ENCODE assay signal across 28 cellular contexts in genomic region chr15:52822475-52822874, GRCh38. TPM values are rescaled to one million over a fixed set of nuclear protein-coding genes. Genes with fewer than 3 reads are reported as not detected.
"Had no signal": no experiment of that assay in that cellular context is flagged by ENCODE, and none has a peak within 500 bp of the region (broad histone marks: within the 10 kb centered on the region; RNA-seq: fewer than 3 reads in every experiment).

No MANE protein-coding gene starts in this region.

- H3K9me3 Mint-ChIP-seq: dendritic cell treated with granulocyte-macrophage colony-stimulating factor and Interleukin-4, amounts not matched to agents 40 ng/mL and 50 ng/mL, for 4 days; stimulated activated memory B cell treated with anti-CD40 and anti-IgM and Interleukin-4, amounts not matched to agents 10 μg/mL and 1 μg/mL and 100 μg/mL, for 72 hours had no signal

- H3K9me3 ChIP-seq: neutrophil had no signal

- ATAC-seq: heart left ventricle; naive thymus-derived CD4-positive, alpha-beta T cell; psoas muscle; sciatic nerve; stimulated activated memory B cell treated with anti-CD40 and anti-IgM and Interleukin-4, amounts not matched to agents 10 μg/mL and 1 μg/mL and 100 μg/mL, for 72 hours had no signal

- H3K27ac Mint-ChIP-seq: dendritic cell treated with granulocyte-macrophage colony-stimulating factor and Interleukin-4, amounts not matched to agents 40 ng/mL and 50 ng/mL, for 4 days; immature natural killer cell; naive thymus-derived CD4-positive, alpha-beta T cell; nephron progenitor cell; stimulated activated memory B cell treated with anti-CD40 and anti-IgM and Interleukin-4, amounts not matched to agents 10 μg/mL and 1 μg/mL and 100 μg/mL, for 72 hours; stimulated activated naive CD8-positive, alpha-beta T cell treated with anti-CD3 and anti-CD28 coated beads, Interleukin-15, Interleukin-2, amounts not matched to agents 100 ng/mL and 50 ng/mL, for 24 hours had no signal

- H3K4me1 Mint-ChIP-seq: immature natural killer cell; naive thymus-derived CD4-positive, alpha-beta T cell; nephron progenitor cell; stimulated activated memory B cell treated with anti-CD40 and anti-IgM and Interleukin-4, amounts not matched to agents 10 μg/mL and 1 μg/mL and 100 μg/mL, for 72 hours had no signal

- H3K4me3 Mint-ChIP-seq: dendritic cell treated with granulocyte-macrophage colony-stimulating factor and Interleukin-4, amounts not matched to agents 40 ng/mL and 50 ng/mL, for 4 days; immature natural killer cell; naive thymus-derived CD4-positive, alpha-beta T cell; nephron progenitor cell; stimulated activated memory B cell treated with anti-CD40 and anti-IgM and Interleukin-4, amounts not matched to agents 10 μg/mL and 1 μg/mL and 100 μg/mL, for 72 hours; stimulated activated naive CD8-positive, alpha-beta T cell treated with anti-CD3 and anti-CD28 coated beads, Interleukin-15, Interleukin-2, amounts not matched to agents 100 ng/mL and 50 ng/mL, for 24 hours had no signal

- H3K27ac ChIP-seq: heart left ventricle, left ventricle myocardium inferior, neutrophil, psoas muscle, spleen, tibial nerve had no signal

- DNase-seq: cerebellar nuclear complex; erythroblast; foreskin melanocyte; heart left ventricle; hypothalamus; immature natural killer cell; left ventricle myocardium inferior; naive thymus-derived CD4-positive, alpha-beta T cell; nephron progenitor cell; psoas muscle; retina; spleen; stimulated activated CD4-positive, alpha-beta T cell treated with anti-CD3 and anti-CD28 coated beads, Interleukin-15, amount 100 ng/mL, for 24 hours; stimulated activated CD4-positive, alpha-beta T cell treated with anti-CD3 and anti-CD28 coated beads, Interleukin-1b, Interleukin-23, amount 100 ng/mL, for 48 hours; stimulated activated CD4-positive, alpha-beta T cell treated with anti-CD3 and anti-CD28 coated beads, Interleukin-4, amount 100 ng/mL, for 24 hours had no signal

- H3K4me3 ChIP-seq: heart left ventricle, left ventricle myocardium inferior, psoas muscle, spleen, tibial nerve had no signal

- H3K36me3 ChIP-seq: heart left ventricle, left ventricle myocardium inferior, neutrophil, spleen, tibial nerve had no signal

- H3K4me1 ChIP-seq: heart left ventricle, left ventricle myocardium inferior, psoas muscle, spleen, tibial nerve had no signal

- H3K36me3 Mint-ChIP-seq: immature natural killer cell; naive thymus-derived CD4-positive, alpha-beta T cell; stimulated activated memory B cell treated with anti-CD40 and anti-IgM and Interleukin-4, amounts not matched to agents 10 μg/mL and 1 μg/mL and 100 μg/mL, for 72 hours had no signal

RNA-seq across cellular contexts. Expression of gene ONECUT1, which starts 32.3 kb away (rescaled TPM):
- total RNA-seq: heart left ventricle; left ventricle myocardium inferior; lung microvascular endothelial cell; mesenteric fat pad; naive thymus-derived CD4-positive, alpha-beta T cell; osteoblast; psoas muscle; sciatic nerve; skeletal muscle tissue; spleen; temporal lobe; ureter had no signal
- polyA plus RNA-seq: heart left ventricle; immature natural killer cell; keratinocyte; naive thymus-derived CD4-positive, alpha-beta T cell; psoas muscle; spleen had no signal
